In genomic region chr16:56225013-56225742, GRCh38 we compare ENCODE assay signal across 13 cellular contexts. TPM values are rescaled to one million over a fixed set of nuclear protein-coding genes. Genes with fewer than 3 reads are reported as not detected.
A peak's percentile ranks its signal among the peaks of the same experiment; 100 is the strongest.
DNase-seq lines count a peak whose midpoint lies in the region; ATAC-seq and TF ChIP-seq lines count a peak whose summit lies in the region.
"Had no signal": no experiment of that assay in that cellular context is flagged by ENCODE, and none has a peak within 500 bp of the region (broad histone marks: within the 10 kb centered on the region; RNA-seq: fewer than 3 reads in every experiment).

No MANE protein-coding gene starts in this region.

- peaks cover 0 to 42% of the 10 kb centered on the region in 2 donors for H3K4me1 ChIP-seq in right atrium auricular region
- H3K4me1 ChIP-seq: HAP-1 had no signal

- H3K4me3 ChIP-seq in dorsolateral prefrontal cortex: no peak overlapping the region
- no peak overlapping the region for H3K4me3 ChIP-seq in right atrium auricular region
- H3K4me3 ChIP-seq: HAP-1 had no signal

- H3K36me3 ChIP-seq in right atrium auricular region: no peaks in the 10 kb centered on the region
- H3K36me3 ChIP-seq: HAP-1 had no signal

- TF ChIP-seq CTCF in dorsolateral prefrontal cortex (IDR thresholded peaks at IDR 0.05 in 54 of 56, conservative IDR thresholded peaks at IDR 0.05 in 2 of 56; ENCODE audit: low read depth in 1 of 56, partially characterized antibody in 56 of 56): no peak
- TF ChIP-seq CTCF in right atrium auricular region (IDR thresholded peaks at IDR 0.05): no peak

- peak; percentile 15 for ATAC-seq in left ventricle myocardium superior
- no peak for ATAC-seq in left cardiac atrium

- intact Hi-C loops in left ventricle myocardium superior (cut with micrococcal nuclease): no loop called here
- intact Hi-C loops in left cardiac atrium (cut with DNase I): no loop called here
- intact Hi-C loops in dorsolateral prefrontal cortex (cut with DNase I): no loop called here

- peak overlapping the region in 57 of 59 donors; percentile 3 to 99 (median 68) for H3K27ac ChIP-seq in dorsolateral prefrontal cortex
- H3K27ac ChIP-seq in substantia nigra (ENCODE audit: low read depth, low read length, poor library complexity, severe bottlenecking): peak overlapping the region; percentile 56
- H3K27ac ChIP-seq in right atrium auricular region: no peak overlapping the region

- DNase-seq in left ventricle myocardium superior (no peak), left cardiac atrium (no peak), NCI-H69 (lab: John Stamatoyannopoulos, UW) (peak; percentile 4), dorsolateral prefrontal cortex (no peak), substantia nigra (lab: John Stamatoyannopoulos, UW) (no peak), foreskin melanocyte (no peak), HEK293T (ENCODE audit: extremely low spot score) (no peak), right atrium auricular region (ENCODE audit: low spot score) (no peak)
- DNase-seq: DMS153, NCI-H1436 treated with DMSO at 0.1 percent for 48 hours, NCI-H345, SHP77 had no signal

- no peaks in the 10 kb centered on the region for H3K27me3 ChIP-seq in dorsolateral prefrontal cortex
- no peaks in the 10 kb centered on the region for H3K27me3 ChIP-seq in right atrium auricular region

- CTCF ChIA-PET in HEK293T (lab: Yijun Ruan, JAX): no interaction called here

- POLR2A ChIA-PET in HEK293T (lab: Yijun Ruan, JAX): no interaction called here

- no peaks in the 10 kb centered on the region for H3K9me3 ChIP-seq in right atrium auricular region
- H3K9me3 ChIP-seq: HAP-1 had no signal

TF ChIP-seq in HEK293T, 16 proteins besides CTCF, POLR2A, EP300 and RAD21:
- TF ChIP-seq SUZ12 (IDR thresholded peaks at IDR 0.05) (no peak), L3MBTL2 (conservative IDR thresholded peaks at IDR 0.05) (no peak), SP1 (IDR thresholded peaks at IDR 0.05) (no peak)

RNA-seq across cellular contexts. Expression of gene GNAO1, which starts 33.9 kb away (rescaled TPM):
- total RNA-seq in left ventricle myocardium superior (23.6 TPM), left cardiac atrium (10 to 100 TPM; 65.3 to 92.9 TPM), dorsolateral prefrontal cortex (100 to 1,000 TPM; 319 to 543 (median 428) TPM), right atrium auricular region (10 to 100 TPM; 43.1 to 54.8 TPM)

Comparison
In these comparisons a context has a peak if more than half of its experiments do, and no peak if none do; other contexts are left out.
1. H3K27ac ChIP-seq: peak in dorsolateral prefrontal cortex (57 of 59) and substantia nigra (single experiment); none in right atrium auricular region (0 of 2).